16 cellular contexts compared by ENCODE assay signal in genomic region chr20:50266293-50267040, GRCh38.
DNase-seq lines count a peak whose midpoint lies in the region; TF ChIP-seq lines count a peak whose summit lies in the region.
"Had no signal": no experiment of that assay in that cellular context is flagged by ENCODE, and none has a peak within 500 bp of the region (broad histone marks: within the 10 kb centered on the region; RNA-seq: fewer than 3 reads in every experiment).

No MANE protein-coding gene starts in this region.

- H2BK120ac ChIP-seq in mesenchymal stem cell (ENCODE audit: low read depth, low read length), result no peak overlapping the region

- H3K18ac ChIP-seq in mesenchymal stem cell (ENCODE audit: low read depth in 1 of 2, low read length in 2 of 2), result peak overlapping the region in 1 of 2 experiments; percentile 29

- H3K9ac ChIP-seq in mesenchymal stem cell (ENCODE audit: low read length), result peak overlapping the region; percentile 86

- no peak overlapping the region for H3K14ac ChIP-seq in mesenchymal stem cell (ENCODE audit: low read length in 2 of 2)

- H2BK15ac ChIP-seq in mesenchymal stem cell (ENCODE audit: low read depth, poor library complexity, severe bottlenecking), result peak overlapping the region; percentile 2

- peaks cover 4% of the 10 kb centered on the region for H3K27me3 Mint-ChIP-seq in brain
- peaks cover 7 to 15% of the 10 kb centered on the region in 2 donors for H3K27me3 Mint-ChIP-seq in CD8-positive, alpha-beta memory T cell

- intact Hi-C loops in thyroid gland (cut with DNase I), result no loop called here

- H3K9me3 ChIP-seq in mesenchymal stem cell (ENCODE audit: control insufficient read depth, low read length) (no peaks in the 10 kb centered on the region), thyroid gland (no peaks in the 10 kb centered on the region)
- H3K9me3 ChIP-seq in CD8-positive, alpha-beta memory T cell (ENCODE audit: low read length), result no peaks in the 10 kb centered on the region

- 87% methylated on average over 10 of the region's 10 CpGs for WGBS in mesenchymal stem cell
- 84% methylated on average over 9 to 10 of the region's 10 CpGs for WGBS in thyroid gland, 2 donors

- H3K4me3 Mint-ChIP-seq in brain, result no peak overlapping the region
- H3K4me3 Mint-ChIP-seq in CD8-positive, alpha-beta memory T cell, result no peak overlapping the region
- H3K4me3 Mint-ChIP-seq: effector memory CD8-positive, alpha-beta T cell; stimulated activated naive CD8-positive, alpha-beta T cell treated with anti-CD3 and anti-CD28 coated beads, Interleukin-15, amount 100 ng/mL, for 72 hours had no signal

- peaks cover 2% of the 10 kb centered on the region for H3K4me1 ChIP-seq in mesenchymal stem cell (ENCODE audit: control insufficient read depth, insufficient read depth, low read depth, low read length)
- peaks cover 18 to 20% of the 10 kb centered on the region in 2 donors for H3K4me1 ChIP-seq in thyroid gland
- H3K4me1 ChIP-seq in CD8-positive, alpha-beta memory T cell (ENCODE audit: insufficient read depth, low read length), result no peaks in the 10 kb centered on the region

- H3K27ac Mint-ChIP-seq in brain, result peak overlapping the region in 3 of 5 experiments; percentile 27 to 47 (median 38)
- H3K27ac Mint-ChIP-seq in CD8-positive, alpha-beta memory T cell, result no peak overlapping the region

- peaks cover 0 to 5% (median 0%) of the 10 kb centered on the region in 5 experiments for H3K9me3 Mint-ChIP-seq in brain
- no peaks in the 10 kb centered on the region for H3K9me3 Mint-ChIP-seq in CD8-positive, alpha-beta memory T cell
- H3K9me3 Mint-ChIP-seq: effector memory CD8-positive, alpha-beta T cell; stimulated activated naive CD8-positive, alpha-beta T cell treated with anti-CD3 and anti-CD28 coated beads, Interleukin-15, amount 100 ng/mL, for 72 hours had no signal

- H3K23ac ChIP-seq in mesenchymal stem cell (ENCODE audit: low read length in 2 of 2), result no peak overlapping the region

- no peak overlapping the region for H2AK5ac ChIP-seq in mesenchymal stem cell (ENCODE audit: low read length, severe bottlenecking)

- H3K4me2 ChIP-seq in mesenchymal stem cell (ENCODE audit: low read length, poor library complexity, severe bottlenecking), result no peak overlapping the region

- TF ChIP-seq POLR2A in thyroid gland (IDR thresholded peaks at IDR 0.05), result no peak

- CTCF ChIA-PET in CD8-positive, alpha-beta memory T cell (lab: Charles Lee), result no interaction called here

- H2AFZ ChIP-seq in mesenchymal stem cell (ENCODE audit: low read depth, low read length), result no peak overlapping the region

- H3K4me3 ChIP-seq in mesenchymal stem cell (ENCODE audit: insufficient read depth in 1 of 2, low read depth in 1 of 2, low read length in 2 of 2) (no peak overlapping the region), thyroid gland (replicated peaks in 1 of 3) (no peak overlapping the region), brain microvascular endothelial cell (ENCODE audit: low read depth, low read length) (no peak overlapping the region)
- no peak overlapping the region for H3K4me3 ChIP-seq in CD8-positive, alpha-beta memory T cell (ENCODE audit: low read length)
- H3K4me3 ChIP-seq: lung had no signal

- TF ChIP-seq CTCF in brain (conservative IDR thresholded peaks at IDR 0.05) (no peak), thyroid gland (IDR thresholded peaks at IDR 0.05) (no peak), brain microvascular endothelial cell (IDR thresholded peaks at IDR 0.05; ENCODE audit: low read depth, low read length, missing control alignments) (no peak)

- peaks cover 7% of the 10 kb centered on the region for H3K4me1 Mint-ChIP-seq in brain
- H3K4me1 Mint-ChIP-seq in CD8-positive, alpha-beta memory T cell, result no peaks in the 10 kb centered on the region

- no peak overlapping the region for H4K8ac ChIP-seq in mesenchymal stem cell (ENCODE audit: low read length)

- DNase-seq in HT-29 (ENCODE audit: low spot score), result peak; percentile 52
- DNase-seq in mesenchymal stem cell, result no peak
- DNase-seq in thyroid gland, result no peak
- no peak for DNase-seq in SK-N-DZ (ENCODE audit: low spot score)
- DNase-seq in brain microvascular endothelial cell, result no peak
- no peak for DNase-seq in CD8-positive, alpha-beta memory T cell
- DNase-seq: activated CD4-positive, alpha-beta T cell treated with anti-CD3 and anti-CD28 coated beads for 1 hour; activated naive CD4-positive, alpha-beta T cell treated with anti-CD3 and anti-CD28 coated beads, Interleukin-2, amount 50 U/mL, for 16 hours; effector memory CD8-positive, alpha-beta T cell; foreskin keratinocyte; NCI-H1436; NCI-H2227 treated with DMSO at 0.1 percent for 48 hours; stimulated activated CD4-positive, alpha-beta T cell treated with anti-CD3 and anti-CD28 coated beads, Interleukin-12 subunit alpha, Interleukin-12 subunit beta, amount 100 ng/mL, for 4 hours; stimulated activated naive CD8-positive, alpha-beta T cell treated with anti-CD3 and anti-CD28 coated beads, Interleukin-15, amount 100 ng/mL, for 72 hours had no signal

- H3K79me1 ChIP-seq in mesenchymal stem cell (replicated peaks; ENCODE audit: low read length, poor library complexity, severe bottlenecking), result no peaks in the 10 kb centered on the region

- H3K27me3 ChIP-seq in mesenchymal stem cell (ENCODE audit: control insufficient read depth in 1 of 2, insufficient read depth in 1 of 2, low read length in 2 of 2), result no peaks in the 10 kb centered on the region
- H3K27me3 ChIP-seq in thyroid gland, result no peaks in the 10 kb centered on the region
- H3K27me3 ChIP-seq in brain microvascular endothelial cell (replicated peaks), result no peaks in the 10 kb centered on the region
- no peaks in the 10 kb centered on the region for H3K27me3 ChIP-seq in CD8-positive, alpha-beta memory T cell (ENCODE audit: insufficient read depth, low read length, poor library complexity, severe bottlenecking)
- H3K27me3 ChIP-seq: foreskin keratinocyte had no signal

- no peak overlapping the region for H4K91ac ChIP-seq in mesenchymal stem cell (ENCODE audit: low read length)

- H3K27ac ChIP-seq in mesenchymal stem cell (ENCODE audit: low read length, poor library complexity, severe bottlenecking) (no peak overlapping the region), thyroid gland (peak overlapping the region; percentile 24 to 60 (median 50)), brain microvascular endothelial cell (no peak overlapping the region)
- no peak overlapping the region for H3K27ac ChIP-seq in CD8-positive, alpha-beta memory T cell (ENCODE audit: low read depth, low read length)
- H3K27ac ChIP-seq: foreskin keratinocyte had no signal

- POLR2A ChIA-PET in CD8-positive, alpha-beta memory T cell (lab: Charles Lee), result no interaction called here

- no peak overlapping the region for H2BK5ac ChIP-seq in mesenchymal stem cell (ENCODE audit: low read depth, low read length, poor library complexity, severe bottlenecking)

- H3K36me3 ChIP-seq in mesenchymal stem cell (ENCODE audit: control insufficient read depth in 1 of 2, insufficient read depth in 2 of 2, low read depth in 1 of 2, low read length in 2 of 2) (no peaks in the 10 kb centered on the region), thyroid gland (no peaks in the 10 kb centered on the region), brain microvascular endothelial cell (replicated peaks) (no peaks in the 10 kb centered on the region)
- H3K36me3 ChIP-seq in CD8-positive, alpha-beta memory T cell (ENCODE audit: insufficient read depth, low read length), result no peaks in the 10 kb centered on the region

- no peak overlapping the region for H2BK12ac ChIP-seq in mesenchymal stem cell (ENCODE audit: low read length in 2 of 2)

- in situ Hi-C loops in brain microvascular endothelial cell (cut with HindIII; ENCODE audit: low pct_ligation_motif_present, low sequenced_read_pairs), result no loop called here

- H3K36me3 Mint-ChIP-seq in brain, result no peaks in the 10 kb centered on the region
- H3K36me3 Mint-ChIP-seq in CD8-positive, alpha-beta memory T cell, result no peaks in the 10 kb centered on the region

- H3K4ac ChIP-seq in mesenchymal stem cell (ENCODE audit: low read depth in 1 of 2, low read length in 2 of 2), result peak overlapping the region in 1 of 2 experiments; percentile 40

Comparison
In these comparisons a context has a peak if more than half of its experiments do, and no peak if none do; other contexts are left out.
1. H3K27ac Mint-ChIP-seq: peak in brain (3 of 5); none in CD8-positive, alpha-beta memory T cell (0 of 8).
2. H3K27ac ChIP-seq: peak in thyroid gland (3 of 3); none in mesenchymal stem cell (single experiment), brain microvascular endothelial cell (single experiment) and CD8-positive, alpha-beta memory T cell (single experiment).